10 cellular contexts compared by ENCODE assay signal in genomic region chr12:53538209-53538689, GRCh38. TPM values are rescaled to one million over a fixed set of nuclear protein-coding genes. Genes with fewer than 3 reads are reported as not detected.
DNase-seq lines count a peak whose midpoint lies in the region; ATAC-seq and TF ChIP-seq lines count a peak whose summit lies in the region.
"Had no signal": no experiment of that assay in that cellular context is flagged by ENCODE, and none has a peak within 500 bp of the region (broad histone marks: within the 10 kb centered on the region; RNA-seq: fewer than 3 reads in every experiment).

No MANE protein-coding gene starts in this region.

- POLR2A ChIA-PET in PC-9 (lab: Charles Lee; ENCODE audit: unreplicated experiment) = no interaction called here

- H3K27me3 ChIP-seq in PC-9 (ENCODE audit: insufficient read depth, low read depth) (no peaks in the 10 kb centered on the region), stomach (no peaks in the 10 kb centered on the region)

- TF ChIP-seq CTCF in PC-9 (conservative IDR thresholded peaks at IDR 0.05) = no peak
- TF ChIP-seq CTCF in stomach (IDR thresholded peaks at IDR 0.05) = no peak

- no peaks in the 10 kb centered on the region for H4K20me1 ChIP-seq in PC-9 (ENCODE audit: insufficient read depth)

- H3K79me2 ChIP-seq in PC-9 (ENCODE audit: low read depth) = no peaks in the 10 kb centered on the region

- H3K9me2 ChIP-seq in PC-9 (ENCODE audit: insufficient read depth) = no peaks in the 10 kb centered on the region

- H3K4me1 ChIP-seq in PC-9 (replicated peaks; ENCODE audit: insufficient read depth) = peaks cover 33% of the 10 kb centered on the region
- peaks cover 10 to 27% (median 19%) of the 10 kb centered on the region in 4 donors for H3K4me1 ChIP-seq in stomach

- intact Hi-C loops in PC-9 (cut with micrococcal nuclease; ENCODE audit: unreplicated experiment) (no loop called here), stomach (cut with DNase I; ENCODE audit: low total_unique reads) (no loop called here)

- ATAC-seq in GM18858 (IDR thresholded peaks at IDR 0.05; ENCODE audit: unreplicated experiment) = no peak
- ATAC-seq: natural killer cell treated with Interleukin-12 subunit alpha and Interleukin-12 subunit beta and Interleukin-15 and Interleukin-18, amount 100 ng/mL, for 72 hours had no signal

- TF ChIP-seq POLR2A in stomach (IDR thresholded peaks at IDR 0.05) = no peak

- H3K9me3 ChIP-seq in PC-9 (ENCODE audit: insufficient read depth, low read depth) (no peaks in the 10 kb centered on the region), stomach (no peaks in the 10 kb centered on the region)
- H3K9me3 ChIP-seq: thoracic aorta had no signal

- CTCF ChIA-PET in PC-9 (lab: Charles Lee) = interaction anchor here (0.7 kb wide), 1 partner anchor 850 kb away, joined by 3 read pairs; no protein-coding TSS in a partner anchor

- WGBS in stomach, 5 donors = 16 to 26% (median 22%) methylated on average over 1 of the region's 1 CpG

- no peak for TF ChIP-seq EP300 in stomach (IDR thresholded peaks at IDR 0.05)

- BruUV-seq in PC-9 (replicated peaks; lab: Mats Ljungman, UMichigan) = no TSS peak

- H3K4me3 ChIP-seq in PC-9 (no peak overlapping the region), stomach (no peak overlapping the region)
- H3K4me3 ChIP-seq: thoracic aorta had no signal

- peak overlapping the region; percentile 73 for H3K27ac ChIP-seq in PC-9
- peak overlapping the region; percentile 25 to 72 (median 55) for H3K27ac ChIP-seq in stomach

- peak overlapping the region; percentile 65 for H3K4me2 ChIP-seq in PC-9

- no peak overlapping the region for H2AFZ ChIP-seq in PC-9

- peaks cover 38% of the 10 kb centered on the region for H3F3A ChIP-seq in PC-9 (ENCODE audit: insufficient read depth, low read depth)

- peak; percentile 18 for DNase-seq in HT1080 (ENCODE audit: low read depth)
- peak; percentile 42 to 92 for DNase-seq in PC-9
- DNase-seq in globus pallidus (ENCODE audit: low spot score) = peak; percentile 85
- DNase-seq in stomach = no peak
- no peak for DNase-seq in activated CD8-positive, alpha-beta memory T cell treated with anti-CD3 and anti-CD28 coated beads for 24 hours
- no peak for DNase-seq in stimulated activated CD4-positive, alpha-beta T cell treated with anti-CD3 and anti-CD28 coated beads, Interleukin-4, amount 100 ng/mL, for 24 hours
- DNase-seq in iPS-NIHi11 (ENCODE audit: low spot score) = no peak

- H3K36me3 ChIP-seq in PC-9 (ENCODE audit: low read depth) (peaks cover 31% of the 10 kb centered on the region; the same call in 1 of the 2 replicates), stomach (peaks cover 49 to 99% (median 91%) of the 10 kb centered on the region in 4 donors)

RNA-seq across cellular contexts. Expression of gene NPFF, which starts 31.0 kb away (rescaled TPM):
- total RNA-seq in HT1080 (2014; rRNA removed; shearing (Covaris generic)) = not detected in 2 replicates
- polyA plus RNA-seq in HT1080 (2015; cell fraction: cytosol; rRNA removed) = not detected in 2 replicates
- polyA plus RNA-seq in HT1080 (2015; cell fraction: nucleus; rRNA removed) = not detected in 2 replicates
- total RNA-seq in PC-9 (2021) (not detected in 2 replicates), stomach (not detected)
- not detected for polyA plus RNA-seq in stomach

RNA-seq across cellular contexts. Expression of gene TARBP2, which starts 37.2 kb away (rescaled TPM):
- total RNA-seq in HT1080 (2014; rRNA removed; shearing (Covaris generic)) = 88.1 and 98.4 TPM in 2 replicates
- 33.6 and 42.4 TPM in 2 replicates for polyA plus RNA-seq in HT1080 (2015; cell fraction: cytosol; rRNA removed)
- polyA plus RNA-seq in HT1080 (2015; cell fraction: nucleus; rRNA removed) = 88.7 and 97.6 TPM in 2 replicates
- total RNA-seq in PC-9 (2021) (47.8 and 53.3 TPM in 2 replicates), stomach (10 to 100 TPM in 4 of 5 donors, not detected in 1; 24.0 to 36.5 (median 32.0) TPM)
- 10 to 100 TPM; 22.6 to 32.7 (median 27.4) TPM for polyA plus RNA-seq in stomach

RNA-seq across cellular contexts. Expression of gene MAP3K12, which starts 39.0 kb away (rescaled TPM):
- 12.3 and 18.9 TPM in 2 replicates for total RNA-seq in HT1080 (2014; rRNA removed; shearing (Covaris generic))
- polyA plus RNA-seq in HT1080 (2015; cell fraction: cytosol; rRNA removed) = 6.9 and 9.9 TPM in 2 replicates
- polyA plus RNA-seq in HT1080 (2015; cell fraction: nucleus; rRNA removed) = 76.6 and 83.4 TPM in 2 replicates
- 14.7 and 18.3 TPM in 2 replicates for total RNA-seq in PC-9 (2021)
- total RNA-seq in stomach = 100 to 1,000 TPM in 1 of 5 donors, 10 to 100 TPM in 4; 13.2 to 279 (median 43.3) TPM
- 1 to 10 TPM; 5.4 to 9.8 (median 6.0) TPM for polyA plus RNA-seq in stomach

Comparison
In these comparisons a context has a peak if more than half of its experiments do, and no peak if none do; other contexts are left out.
1. DNase-seq: peak in HT1080 (single experiment), PC-9 (2 of 2) and globus pallidus (single experiment); none in stomach (single experiment), activated CD8-positive, alpha-beta memory T cell treated with anti-CD3 and anti-CD28 coated beads for 24 hours (single experiment), stimulated activated CD4-positive, alpha-beta T cell treated with anti-CD3 and anti-CD28 coated beads, Interleukin-4, amount 100 ng/mL, for 24 hours (single experiment) and iPS-NIHi11 (single experiment).